2 cellular contexts compared by ENCODE assay signal in genomic region chr13:91722267-91722884, GRCh38.
A peak's percentile ranks its signal among the peaks of the same experiment; 100 is the strongest.
TF ChIP-seq lines count a peak whose summit lies in the region.

No MANE protein-coding gene starts in this region.

TF ChIP-seq in IMR-90, 13 proteins besides CTCF, POLR2A, EP300 and RAD21:
- no peak for TF ChIP-seq RCOR1 (IDR thresholded peaks at IDR 0.05; ENCODE audit: insufficient replicate concordance, low read length)
- TF ChIP-seq SMC3 (IDR thresholded peaks at IDR 0.05; ENCODE audit: low read depth, low read length): peak; percentile 46
TF ChIP-seq in IMR-90: peak in this region for 1.

TF ChIP-seq in SK-N-SH, 30 proteins besides CTCF, POLR2A, EP300 and RAD21:
- TF ChIP-seq TEAD4 (IDR thresholded peaks at IDR 0.05; ENCODE audit: borderline replicate concordance, insufficient read depth) (no peak), EZH2phosphoT487 (IDR thresholded peaks at IDR 0.05; ENCODE audit: borderline replicate concordance, low read depth) (no peak), IRF3 (IDR thresholded peaks at IDR 0.05; ENCODE audit: low read depth, low read length) (no peak), REST (IDR thresholded peaks at IDR 0.05; ENCODE audit: low read depth, low read length) (no peak), MXI1 (IDR thresholded peaks at IDR 0.05; ENCODE audit: low read depth, low read length) (peak; percentile 22; the same call in 1 of the 2 replicates), SMC3 (IDR thresholded peaks at IDR 0.05; ENCODE audit: low read depth, low read length) (peak; percentile 64)
